In the genomic region with DNA sequence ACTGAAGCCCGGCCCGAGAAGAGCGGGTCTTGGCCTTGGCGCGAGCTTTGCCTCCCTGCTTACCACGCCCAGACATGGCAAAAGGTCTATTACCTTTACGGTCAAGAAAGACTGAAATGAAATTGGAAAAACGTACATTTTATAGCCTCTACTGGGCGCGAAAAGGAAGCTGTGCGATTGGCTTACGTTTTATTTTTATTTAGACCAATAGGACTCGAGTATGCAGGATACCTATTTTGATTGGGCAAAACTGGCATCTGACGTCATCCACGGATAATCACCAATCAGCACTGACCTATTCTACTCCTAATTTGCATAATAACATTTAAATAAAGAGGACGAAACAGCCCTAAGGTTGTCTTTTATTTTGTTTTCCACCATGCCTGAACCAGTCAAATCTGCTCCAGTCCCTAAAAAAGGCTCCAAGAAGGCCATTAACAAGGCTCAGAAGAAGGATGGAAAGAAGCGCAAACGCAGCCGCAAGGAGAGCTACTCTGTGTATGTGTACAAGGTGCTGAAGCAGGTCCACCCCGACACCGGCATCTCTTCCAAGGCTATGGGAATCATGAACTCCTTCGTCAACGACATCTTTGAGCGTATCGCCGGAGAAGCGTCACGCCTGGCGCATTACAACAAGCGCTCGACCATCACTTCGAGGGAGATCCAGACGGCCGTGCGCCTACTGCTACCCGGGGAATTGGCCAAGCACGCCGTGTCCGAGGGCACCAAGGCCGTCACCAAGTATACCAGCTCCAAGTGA, we compare ENCODE assay signal across 7 cellular contexts.
DNase-seq lines count a peak whose midpoint lies in the region; ATAC-seq lines count a peak whose summit lies in the region.

No MANE protein-coding gene starts in this region.

- H3K27me3 Mint-ChIP-seq in activated CD4-positive, alpha-beta T cell treated with anti-CD3 and anti-CD28 coated beads, Interleukin-2, amount 10 ng/mL, durations not matched to agents 24 days and 14 days: no peaks in the 10 kb centered on the region
- no peaks in the 10 kb centered on the region for H3K27me3 Mint-ChIP-seq in stimulated activated naive CD8-positive, alpha-beta T cell treated with anti-CD3 and anti-CD28 coated beads, Interleukin-15, Interleukin-2, amounts not matched to agents 100 ng/mL and 50 ng/mL, for 24 hours

- peak overlapping the region; percentile 100 for H3K27ac Mint-ChIP-seq in activated CD4-positive, alpha-beta T cell treated with anti-CD3 and anti-CD28 coated beads, Interleukin-2, amount 10 ng/mL, durations not matched to agents 24 days and 14 days
- H3K27ac Mint-ChIP-seq in stimulated activated naive CD8-positive, alpha-beta T cell treated with anti-CD3 and anti-CD28 coated beads, Interleukin-15, Interleukin-2, amounts not matched to agents 100 ng/mL and 50 ng/mL, for 24 hours: peak overlapping the region; percentile 97

- peak overlapping the region; percentile 85 for H3K4me3 Mint-ChIP-seq in activated CD4-positive, alpha-beta T cell treated with anti-CD3 and anti-CD28 coated beads, Interleukin-2, amount 10 ng/mL, durations not matched to agents 24 days and 14 days
- peak overlapping the region; percentile 82 for H3K4me3 Mint-ChIP-seq in stimulated activated naive CD8-positive, alpha-beta T cell treated with anti-CD3 and anti-CD28 coated beads, Interleukin-15, Interleukin-2, amounts not matched to agents 100 ng/mL and 50 ng/mL, for 24 hours

- peak; percentile 93 for DNase-seq in NCI-H526 (lab: John Stamatoyannopoulos, UW)
- DNase-seq in activated CD4-positive, alpha-beta T cell treated with anti-CD3 and anti-CD28 coated beads, Interleukin-2, amount 10 ng/mL, durations not matched to agents 24 days and 14 days: peak; percentile 95
- DNase-seq in effector CD8-positive, alpha-beta T cell (lab: John Stamatoyannopoulos, UW): peak; percentile 58
- DNase-seq in medulla oblongata (ENCODE audit: extremely low spot score): peak; percentile 72

- H3K36me3 Mint-ChIP-seq in activated CD4-positive, alpha-beta T cell treated with anti-CD3 and anti-CD28 coated beads, Interleukin-2, amount 10 ng/mL, durations not matched to agents 24 days and 14 days (ENCODE audit: low read depth): no peaks in the 10 kb centered on the region
- H3K36me3 Mint-ChIP-seq in stimulated activated naive CD8-positive, alpha-beta T cell treated with anti-CD3 and anti-CD28 coated beads, Interleukin-15, Interleukin-2, amounts not matched to agents 100 ng/mL and 50 ng/mL, for 24 hours (ENCODE audit: low read depth): peaks cover 5% of the 10 kb centered on the region

- intact Hi-C loops in activated CD4-positive, alpha-beta T cell treated with anti-CD3 and anti-CD28 coated beads, Interleukin-2, amount 10 ng/mL, durations not matched to agents 24 days and 14 days (cut with micrococcal nuclease): loop anchor here (1.0 to 5.0 kb wide), 5 partner anchors 22 to 1618 kb away; a partner anchor contains a TSS

- H3K9me3 Mint-ChIP-seq in activated CD4-positive, alpha-beta T cell treated with anti-CD3 and anti-CD28 coated beads, Interleukin-2, amount 10 ng/mL, durations not matched to agents 24 days and 14 days: no peaks in the 10 kb centered on the region
- H3K9me3 Mint-ChIP-seq in stimulated activated naive CD8-positive, alpha-beta T cell treated with anti-CD3 and anti-CD28 coated beads, Interleukin-15, Interleukin-2, amounts not matched to agents 100 ng/mL and 50 ng/mL, for 24 hours: no peaks in the 10 kb centered on the region

- ATAC-seq in GM18517 (IDR thresholded peaks at IDR 0.05; ENCODE audit: unreplicated experiment) (peak; percentile 59), HG02973 (IDR thresholded peaks at IDR 0.05; ENCODE audit: unreplicated experiment) (peak; percentile 43)

- peaks cover 53% of the 10 kb centered on the region for H3K4me1 Mint-ChIP-seq in activated CD4-positive, alpha-beta T cell treated with anti-CD3 and anti-CD28 coated beads, Interleukin-2, amount 10 ng/mL, durations not matched to agents 24 days and 14 days
- peaks cover 60% of the 10 kb centered on the region for H3K4me1 Mint-ChIP-seq in stimulated activated naive CD8-positive, alpha-beta T cell treated with anti-CD3 and anti-CD28 coated beads, Interleukin-15, Interleukin-2, amounts not matched to agents 100 ng/mL and 50 ng/mL, for 24 hours (ENCODE audit: low read depth)

Comparison
In these comparisons a context has a peak if more than half of its experiments do, and no peak if none do; other contexts are left out.
1. Peak in every context shown above with its lines: DNase-seq and ATAC-seq.